8 cellular contexts compared by ENCODE assay signal in genomic region chr1:186304982-186305949, GRCh38. TPM values are rescaled to one million over a fixed set of nuclear protein-coding genes. Genes with fewer than 3 reads are reported as not detected.
DNase-seq lines count a peak whose midpoint lies in the region; ATAC-seq and TF ChIP-seq lines count a peak whose summit lies in the region.

No MANE protein-coding gene starts in this region.

- H3K36me3 ChIP-seq in heart left ventricle = peaks cover 0 to 5% (median 0%) of the 10 kb centered on the region in 9 donors
- no peaks in the 10 kb centered on the region for H3K36me3 ChIP-seq in GM23248 (ENCODE audit: low read depth)
- H3K36me3 ChIP-seq in WERI-Rb-1 = no peaks in the 10 kb centered on the region
- no peaks in the 10 kb centered on the region for H3K36me3 ChIP-seq in iPS DF 6.9 (ENCODE audit: control insufficient read depth, insufficient read depth, low read length)

- in situ Hi-C loops in GM23248 (cut with MboI) = no loop called here

- no peak for TF ChIP-seq POLR2A in heart left ventricle (IDR thresholded peaks at IDR 0.05)

- WGBS in heart left ventricle, 4 donors = 41 to 48% (median 45%) methylated on average over 6 of the region's 6 CpGs
- WGBS in GM23248 (ENCODE audit: low coverage in 1 of 2, low lambda C conversion rate in 2 of 2, missing lambda C conversion rate in 2 of 2), 2 experiments = 72 to 77% methylated on average over 6 of the region's 6 CpGs
- WGBS in iPS DF 6.9 (ENCODE audit: insufficient coverage, insufficient read length) = no CpG with 5 or more reads among the region's 6 CpGs

- H3K4me3 ChIP-seq in heart left ventricle = no peak overlapping the region
- no peak overlapping the region for H3K4me3 ChIP-seq in GM23248
- H3K4me3 ChIP-seq in WERI-Rb-1 (ENCODE audit: low read depth, low read length) = no peak overlapping the region
- H3K4me3 ChIP-seq in iPS DF 6.9 (ENCODE audit: low read length) = no peak overlapping the region

- H3K4me2 ChIP-seq in GM23248 (ENCODE audit: unreplicated experiment) = no peak overlapping the region

- H3K9me3 ChIP-seq in heart left ventricle (no peaks in the 10 kb centered on the region), GM23248 (ENCODE audit: low read depth) (no peaks in the 10 kb centered on the region), WERI-Rb-1 (ENCODE audit: severe bottlenecking) (no peaks in the 10 kb centered on the region), iPS DF 6.9 (ENCODE audit: control insufficient read depth, insufficient read depth, low read length) (no peaks in the 10 kb centered on the region)

- no peaks in the 10 kb centered on the region for H3K9me2 ChIP-seq in GM23248 (ENCODE audit: insufficient read depth)

- H3K27ac ChIP-seq in heart left ventricle (no peak overlapping the region), GM23248 (no peak overlapping the region), WERI-Rb-1 (no peak overlapping the region), iPS DF 6.9 (ENCODE audit: low read length) (no peak overlapping the region), substantia nigra (ENCODE audit: low read depth, low read length, poor library complexity, severe bottlenecking) (no peak overlapping the region)

- DNase-seq in heart left ventricle = no peak
- DNase-seq in Right ventricle myocardium superior = no peak
- peak; percentile 59 for DNase-seq in GM23248
- no peak for DNase-seq in WERI-Rb-1
- DNase-seq in iPS DF 6.9 (ENCODE audit: low read depth, low spot score) = peak; percentile 27
- DNase-seq in NK-92 (lab: John Stamatoyannopoulos, UW; ENCODE audit: unreplicated experiment) = no peak
- no peak for DNase-seq in substantia nigra (lab: John Stamatoyannopoulos, UW)

- peaks cover 4% of the 10 kb centered on the region; the same call in 1 of the 2 replicates for H3F3A ChIP-seq in GM23248 (ENCODE audit: insufficient read depth)

- no peak overlapping the region for H2AFZ ChIP-seq in GM23248

- no peak overlapping the region for H3K9ac ChIP-seq in GM23248

- TF ChIP-seq CTCF in heart left ventricle (IDR thresholded peaks at IDR 0.05) = peak in 8 of 12 donors; percentile 10 to 55 (median 41)
- peak; percentile 81 for TF ChIP-seq CTCF in LNCAP (IDR thresholded peaks at IDR 0.05)
- TF ChIP-seq CTCF in WERI-Rb-1 (IDR thresholded peaks at IDR 0.05; ENCODE audit: low read depth, low read length) = peak; percentile 74

- ATAC-seq in heart left ventricle = peak in 3 of 4 donors; percentile 18 to 36 (median 20)
- ATAC-seq in Right ventricle myocardium superior (ENCODE audit: poor library complexity) = no peak

- intact Hi-C loops in heart left ventricle (cut with DNase I) (no loop called here), Right ventricle myocardium superior (cut with DNase I) (no loop called here)

- H3K27me3 ChIP-seq in heart left ventricle = no peaks in the 10 kb centered on the region
- no peaks in the 10 kb centered on the region for H3K27me3 ChIP-seq in GM23248 (replicated peaks; ENCODE audit: insufficient read depth)
- H3K27me3 ChIP-seq in WERI-Rb-1 (ENCODE audit: insufficient read depth, low read depth, severe bottlenecking) = no peaks in the 10 kb centered on the region
- no peaks in the 10 kb centered on the region for H3K27me3 ChIP-seq in iPS DF 6.9 (ENCODE audit: control insufficient read depth, insufficient read depth, low read length)

- peaks cover 0 to 7% (median 0%) of the 10 kb centered on the region in 12 donors for H3K4me1 ChIP-seq in heart left ventricle
- peaks cover 11% of the 10 kb centered on the region for H3K4me1 ChIP-seq in GM23248 (ENCODE audit: insufficient read depth)
- no peaks in the 10 kb centered on the region for H3K4me1 ChIP-seq in iPS DF 6.9 (ENCODE audit: control insufficient read depth, insufficient read depth, low read length)

- H4K20me1 ChIP-seq in GM23248 (ENCODE audit: insufficient read depth) = no peaks in the 10 kb centered on the region

- no peaks in the 10 kb centered on the region for H3K79me2 ChIP-seq in GM23248 (ENCODE audit: insufficient read depth)

RNA-seq across cellular contexts. Expression of gene PRG4, which starts 9.2 kb away (rescaled TPM):
- total RNA-seq in heart left ventricle (100 to 1,000 TPM in 1 of 9 donors, 1 to 10 TPM in 3, under 1 TPM in 5; 0.60 to 141 (median 0.88) TPM), Right ventricle myocardium superior (0.05 TPM)
- polyA plus RNA-seq in heart left ventricle (1 to 10 TPM in 1 of 2 donors, under 1 TPM in 1; 0.15 to 1.3 TPM), GM23248 (2016; fragmentation: Nextera tagmentation; extraction: Ambion mirVana) (0.06 and 0.08 TPM in 2 replicates)
- total RNA-seq in GM23248 (2014; rRNA removed; shearing (Covaris generic)) = not detected in 2 replicates

Comparison
In these comparisons a context has a peak if more than half of its experiments do, and no peak if none do; other contexts are left out.
1. DNase-seq: peak in GM23248 (single experiment) and iPS DF 6.9 (single experiment); none in heart left ventricle (0 of 5), Right ventricle myocardium superior (single experiment), WERI-Rb-1 (single experiment), NK-92 (single experiment) and substantia nigra (0 of 49).
2. Peak in every context shown above with its lines, with median percentiles within 50 percentile points of each other: CTCF ChIP-seq.